In genomic region chr3:64954995-64955636, GRCh38 we compare ENCODE assay signal across 1 cellular context.
TF ChIP-seq lines count a peak whose summit lies in the region.

No MANE protein-coding gene starts in this region.

TF ChIP-seq in H1, 55 proteins besides CTCF, POLR2A, EP300 and RAD21 (continued from another document):
- no peak for TF ChIP-seq KDM1A (IDR thresholded peaks at IDR 0.05; ENCODE audit: borderline replicate concordance, low read length)
- TF ChIP-seq BRCA1 (IDR thresholded peaks at IDR 0.05; ENCODE audit: low read depth, low read length), result no peak
- TF ChIP-seq CHD2 (IDR thresholded peaks at IDR 0.05; ENCODE audit: low read length), result no peak
- no peak for TF ChIP-seq RNF2 (IDR thresholded peaks at IDR 0.05; ENCODE audit: borderline replicate concordance, low read depth, low read length, missing control alignments, poor library complexity, severe bottlenecking)
- TF ChIP-seq ZNF274 (IDR thresholded peaks at IDR 0.05; ENCODE audit: borderline replicate concordance, extremely low read depth, low read length), result no peak
- no peak for TF ChIP-seq USF2 (IDR thresholded peaks at IDR 0.05; ENCODE audit: low read length)
- no peak for TF ChIP-seq GABPA (IDR thresholded peaks at IDR 0.05; ENCODE audit: borderline replicate concordance, insufficient read depth, low read length)
- TF ChIP-seq TEAD4 (IDR thresholded peaks at IDR 0.05; ENCODE audit: low read depth, low read length), result no peak
- TF ChIP-seq SIRT6 (IDR thresholded peaks at IDR 0.05; ENCODE audit: low read length), result no peak
- TF ChIP-seq EZH2 (IDR thresholded peaks at IDR 0.05; ENCODE audit: low read depth, low read length, severe bottlenecking), result no peak
- TF ChIP-seq SRF (IDR thresholded peaks at IDR 0.05; ENCODE audit: low read depth, low read length), result no peak
- no peak for TF ChIP-seq PHF8 (conservative IDR thresholded peaks at IDR 0.05; ENCODE audit: low read depth, low read length)
- no peak for TF ChIP-seq RXRA (IDR thresholded peaks at IDR 0.05; ENCODE audit: insufficient read depth, low read depth, low read length)
- TF ChIP-seq TCF12 (IDR thresholded peaks at IDR 0.05; ENCODE audit: low read depth, low read length), result no peak
- TF ChIP-seq MAX (IDR thresholded peaks at IDR 0.05), result no peak
- no peak for TF ChIP-seq TBP (IDR thresholded peaks at IDR 0.05; ENCODE audit: low read depth, low read length)
- no peak for TF ChIP-seq YY1 (IDR thresholded peaks at IDR 0.05; ENCODE audit: low read depth, low read length)
